Comparison of ENCODE assay signal across 9 cellular contexts in the genomic region with DNA sequence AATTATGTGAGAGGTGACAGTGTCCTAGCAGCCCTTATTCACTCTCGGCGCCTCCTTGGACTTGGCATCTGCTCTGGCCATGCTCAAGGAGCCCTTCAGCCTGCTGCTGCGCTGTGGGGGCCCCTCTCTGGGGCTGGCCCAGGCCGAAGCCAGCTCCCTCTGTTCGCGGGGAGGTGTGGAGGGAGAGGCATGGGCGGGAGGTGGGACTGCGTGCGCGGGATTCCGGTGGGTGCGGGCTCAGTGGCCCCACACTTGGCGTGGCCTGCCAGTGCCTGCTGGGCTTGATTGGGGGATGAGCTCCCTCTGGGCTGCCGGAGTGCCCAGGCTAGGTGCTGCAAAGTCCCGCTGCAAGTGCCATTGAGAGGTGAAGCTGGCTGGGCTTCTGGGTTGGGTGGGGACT. TPM values are rescaled to one million over a fixed set of nuclear protein-coding genes. Genes with fewer than 3 reads are reported as not detected.
"Had no signal": no experiment of that assay in that cellular context is flagged by ENCODE, and none has a peak within 500 bp of the region (broad histone marks: within the 10 kb centered on the region; RNA-seq: fewer than 3 reads in every experiment).

No MANE protein-coding gene starts in this region.

- H3K4me3 ChIP-seq: GM12878 had no signal

- FAIRE-seq: G401.6, GM12878, GM12891, GM12892, GM18507, GM19239 had no signal

- DNase-seq: GDM1, GF-D8 had no signal

RNA-seq across cellular contexts. Expression of gene DMRTA1, which starts 12.9 kb away (rescaled TPM):
- total RNA-seq: G401, GM12878 had no signal
- polyA plus RNA-seq: GM12878 had no signal
